In the genomic region with DNA sequence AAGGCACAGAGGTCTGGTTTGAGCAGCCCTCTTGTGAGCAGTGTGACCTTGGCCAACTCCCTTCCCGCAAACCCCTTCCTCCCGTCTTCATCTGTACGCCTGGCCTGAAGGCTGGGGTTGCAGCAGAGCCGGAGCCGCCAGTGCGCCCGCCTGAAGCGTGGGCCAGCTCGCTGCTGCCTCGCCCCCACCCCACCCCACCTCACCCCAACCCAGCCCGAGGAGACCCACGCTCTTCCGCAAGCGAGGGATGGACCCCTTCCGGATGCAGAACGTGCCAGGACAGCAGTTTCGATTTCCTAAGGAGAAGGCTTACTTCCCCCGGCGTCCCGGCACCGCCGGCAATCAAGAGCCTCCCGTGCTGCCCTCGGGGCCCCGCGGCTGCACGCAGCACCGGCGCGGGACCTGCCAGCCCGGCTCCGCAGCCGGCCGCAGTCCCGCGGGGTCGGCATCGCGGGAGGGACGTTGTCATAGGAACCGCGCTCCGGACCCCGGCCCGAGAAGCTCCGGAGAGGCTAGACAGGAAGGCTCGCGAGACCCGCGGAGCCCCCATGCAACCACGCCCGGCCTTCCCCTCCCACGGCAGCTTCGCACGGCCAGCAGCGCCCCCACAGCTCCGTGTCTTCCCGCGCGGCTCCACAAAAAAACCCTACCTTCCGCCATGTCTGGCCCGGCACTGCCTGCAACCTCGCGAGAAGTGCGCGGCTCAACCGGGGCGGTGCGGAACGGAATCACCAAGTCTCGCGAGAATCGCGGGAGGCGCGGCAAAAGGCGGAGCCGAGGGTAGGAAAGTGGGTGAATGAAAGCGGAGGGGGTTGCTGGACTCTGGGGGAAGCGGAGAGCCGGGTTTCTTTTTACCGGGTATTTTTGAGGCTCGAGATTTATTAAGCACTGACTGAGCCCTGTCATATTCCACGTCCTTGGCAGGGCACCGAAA, we compare ENCODE assay signal across 8 cellular contexts. TPM values are rescaled to one million over a fixed set of nuclear protein-coding genes. Genes with fewer than 3 reads are reported as not detected.
DNase-seq lines count a peak whose midpoint lies in the region; ATAC-seq and TF ChIP-seq lines count a peak whose summit lies in the region.

A gene with protein sequence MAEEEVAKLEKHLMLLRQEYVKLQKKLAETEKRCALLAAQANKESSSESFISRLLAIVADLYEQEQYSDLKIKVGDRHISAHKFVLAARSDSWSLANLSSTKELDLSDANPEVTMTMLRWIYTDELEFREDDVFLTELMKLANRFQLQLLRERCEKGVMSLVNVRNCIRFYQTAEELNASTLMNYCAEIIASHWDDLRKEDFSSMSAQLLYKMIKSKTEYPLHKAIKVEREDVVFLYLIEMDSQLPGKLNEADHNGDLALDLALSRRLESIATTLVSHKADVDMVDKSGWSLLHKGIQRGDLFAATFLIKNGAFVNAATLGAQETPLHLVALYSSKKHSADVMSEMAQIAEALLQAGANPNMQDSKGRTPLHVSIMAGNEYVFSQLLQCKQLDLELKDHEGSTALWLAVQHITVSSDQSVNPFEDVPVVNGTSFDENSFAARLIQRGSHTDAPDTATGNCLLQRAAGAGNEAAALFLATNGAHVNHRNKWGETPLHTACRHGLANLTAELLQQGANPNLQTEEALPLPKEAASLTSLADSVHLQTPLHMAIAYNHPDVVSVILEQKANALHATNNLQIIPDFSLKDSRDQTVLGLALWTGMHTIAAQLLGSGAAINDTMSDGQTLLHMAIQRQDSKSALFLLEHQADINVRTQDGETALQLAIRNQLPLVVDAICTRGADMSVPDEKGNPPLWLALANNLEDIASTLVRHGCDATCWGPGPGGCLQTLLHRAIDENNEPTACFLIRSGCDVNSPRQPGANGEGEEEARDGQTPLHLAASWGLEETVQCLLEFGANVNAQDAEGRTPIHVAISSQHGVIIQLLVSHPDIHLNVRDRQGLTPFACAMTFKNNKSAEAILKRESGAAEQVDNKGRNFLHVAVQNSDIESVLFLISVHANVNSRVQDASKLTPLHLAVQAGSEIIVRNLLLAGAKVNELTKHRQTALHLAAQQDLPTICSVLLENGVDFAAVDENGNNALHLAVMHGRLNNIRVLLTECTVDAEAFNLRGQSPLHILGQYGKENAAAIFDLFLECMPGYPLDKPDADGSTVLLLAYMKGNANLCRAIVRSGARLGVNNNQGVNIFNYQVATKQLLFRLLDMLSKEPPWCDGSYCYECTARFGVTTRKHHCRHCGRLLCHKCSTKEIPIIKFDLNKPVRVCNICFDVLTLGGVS (minus strand): TSS at position 698 of the 934 bp plus-strand sequence. CDS start 38 bp downstream, at position 660.

- H3K4me3 ChIP-seq in iPS-18c (ENCODE audit: insufficient read depth, low read depth, low read length) (peak within 1 kb of the TSS; percentile 97), skeletal muscle tissue (ENCODE audit: low read length in 3 of 3) (peak within 1 kb of the TSS; percentile 86 to 95 (median 94))

- no peak for TF ChIP-seq CTCF in VCaP (conservative IDR thresholded peaks at IDR 0.05)

- peaks cover 19 to 23% (median 19%) of the 10 kb centered on the region in 3 donors for H3K4me1 ChIP-seq in skeletal muscle tissue (ENCODE audit: control insufficient read depth in 3 of 3, insufficient read depth in 3 of 3, low read length in 3 of 3)

- ATAC-seq in GM18867 (IDR thresholded peaks at IDR 0.05; ENCODE audit: unreplicated experiment) = peak; percentile 89
- ATAC-seq in HG03135 (IDR thresholded peaks at IDR 0.05; ENCODE audit: unreplicated experiment) = peak; percentile 88

- DNase-seq in A172 (ENCODE audit: low spot score) (peak; percentile 84), NCI-H2196 treated with DMSO at 0.1 percent for 48 hours (lab: John Stamatoyannopoulos, UW; ENCODE audit: unreplicated experiment) (peak; percentile 67), T47D (ENCODE audit: low read depth in 1 of 2, low spot score in 1 of 2) (peak; percentile 86 to 93)

- in situ Hi-C loops in T47D (cut with HindIII; ENCODE audit: low pct_unique_long_range_greater_than_20kb, low sequenced_read_pairs) = no loop called here

- H3K9me3 ChIP-seq in iPS-18c (ENCODE audit: control insufficient read depth, insufficient read depth, low read length) (peaks cover 3% of the 10 kb centered on the region), skeletal muscle tissue (ENCODE audit: control insufficient read depth in 3 of 3, low read length in 3 of 3) (peaks cover 2 to 6% (median 3%) of the 10 kb centered on the region in 3 donors)

- H3K27ac ChIP-seq in VCaP (peak within 1 kb of the TSS; percentile 90), skeletal muscle tissue (ENCODE audit: low read depth, low read length) (peak within 1 kb of the TSS; percentile 63)

- H3K36me3 ChIP-seq in skeletal muscle tissue (ENCODE audit: control insufficient read depth in 3 of 3, insufficient read depth in 3 of 3, low read length in 3 of 3) = peaks cover 3 to 12% (median 11%) of the 10 kb centered on the region in 3 donors

- peak within 1 kb of the TSS; percentile 87 to 94 (median 89) for H3K9ac ChIP-seq in skeletal muscle tissue (ENCODE audit: low read depth in 1 of 3, low read length in 3 of 3)

- no peaks in the 10 kb centered on the region for H3K27me3 ChIP-seq in skeletal muscle tissue (ENCODE audit: control insufficient read depth in 3 of 3, insufficient read depth in 3 of 3, low read length in 3 of 3)

RNA-seq across cellular contexts. Expression of the gene that starts here (rescaled TPM):
- total RNA-seq in A172 (2014; rRNA removed; shearing (Covaris generic)) = 16.5 and 21.3 TPM in 2 replicates
- 26.6 TPM for total RNA-seq in skeletal muscle tissue

Comparison
In these comparisons a context has a peak if more than half of its experiments do, and no peak if none do; other contexts are left out.
1. Peak in every context shown above with its lines: DNase-seq, ATAC-seq, H3K4me3 ChIP-seq and H3K27ac ChIP-seq.